Comparison of ENCODE assay signal across 30 cellular contexts in genomic region chr9:132905726-132906125, GRCh38. TPM values are rescaled to one million over a fixed set of nuclear protein-coding genes. Genes with fewer than 3 reads are reported as not detected.
"Had no signal": no experiment of that assay in that cellular context is flagged by ENCODE, and none has a peak within 500 bp of the region (broad histone marks: within the 10 kb centered on the region; RNA-seq: fewer than 3 reads in every experiment).

No MANE protein-coding gene starts in this region.

- H3K27ac Mint-ChIP-seq: naive thymus-derived CD4-positive, alpha-beta T cell; natural killer cell; nephron; progenitor cell of endocrine pancreas; stimulated activated effector memory CD8-positive, alpha-beta T cell treated with anti-CD3 and anti-CD28 coated beads, Interleukin-12 subunit alpha, Interleukin-12 subunit beta, amount 100 ng/mL, for 72 hours; stimulated activated naive B cell treated with anti-CD40 and anti-IgM and Interleukin-4, amounts not matched to agents 10 μg/mL and 1 μg/mL and 100 μg/mL, for 72 hours; stimulated activated naive CD8-positive, alpha-beta T cell treated with anti-CD3 and anti-CD28 coated beads, Interleukin-15, Interleukin-2, amounts not matched to agents 100 ng/mL and 50 ng/mL, for 24 hours; type B pancreatic cell had no signal

- H3K27me3 Mint-ChIP-seq: naive thymus-derived CD4-positive, alpha-beta T cell; progenitor cell of endocrine pancreas; stimulated activated naive B cell treated with anti-CD40 and anti-IgM and Interleukin-4, amounts not matched to agents 10 μg/mL and 1 μg/mL and 100 μg/mL, for 72 hours; stimulated activated naive CD8-positive, alpha-beta T cell treated with anti-CD3 and anti-CD28 coated beads, Interleukin-15, Interleukin-2, amounts not matched to agents 100 ng/mL and 50 ng/mL, for 24 hours; type B pancreatic cell had no signal

- DNase-seq: naive thymus-derived CD4-positive, alpha-beta T cell; natural killer cell; nucleus accumbens; ovary; posterior cingulate gyrus; psoas muscle; right cardiac atrium; right lobe of liver; sigmoid colon; small intestine; stimulated activated CD4-positive, alpha-beta T cell treated with anti-CD3 and anti-CD28 coated beads, Interleukin-15, amount 100 ng/mL, for 24 hours; stimulated activated CD4-positive, alpha-beta T cell treated with anti-CD3 and anti-CD28 coated beads, Interleukin-2, amount 100 ng/mL, for 24 hours; stimulated activated CD4-positive, alpha-beta T cell treated with anti-CD3 and anti-CD28 coated beads, Interleukin-2, amount 100 ng/mL, for 48 hours; stimulated activated CD4-positive, alpha-beta T cell treated with anti-CD3 and anti-CD28 coated beads, Interleukin-4, amount 100 ng/mL, for 24 hours; stimulated activated naive B cell treated with anti-CD40 and anti-IgM and Interleukin-4, amounts not matched to agents 10 μg/mL and 1 μg/mL and 100 μg/mL, for 72 hours; stimulated activated naive CD4-positive, alpha-beta T cell treated with Interleukin-2 at 50 U/mL for 16 hours; stomach; thyroid gland; upper lobe of right lung; uterus had no signal

- H3K4me1 Mint-ChIP-seq: nephron had no signal

- H2AFZ ChIP-seq: parathyroid adenoma had no signal

- H3K9me3 Mint-ChIP-seq: naive thymus-derived CD4-positive, alpha-beta T cell; natural killer cell; nephron; neural crest cell; stimulated activated effector memory CD8-positive, alpha-beta T cell treated with anti-CD3 and anti-CD28 coated beads, Interleukin-12 subunit alpha, Interleukin-12 subunit beta, amount 100 ng/mL, for 72 hours; stimulated activated naive B cell treated with anti-CD40 and anti-IgM and Interleukin-4, amounts not matched to agents 10 μg/mL and 1 μg/mL and 100 μg/mL, for 72 hours; stimulated activated naive CD8-positive, alpha-beta T cell treated with anti-CD3 and anti-CD28 coated beads, Interleukin-15, Interleukin-2, amounts not matched to agents 100 ng/mL and 50 ng/mL, for 24 hours; type B pancreatic cell had no signal

- H3K27me3 ChIP-seq: neutrophil, ovary, right lobe of liver, sigmoid colon, stomach, thyroid gland, tibial nerve, upper lobe of right lung, uterus had no signal

- H3K79me2 ChIP-seq: parathyroid adenoma had no signal

- H3K9ac ChIP-seq: parathyroid adenoma had no signal

- H3K27ac ChIP-seq: neutrophil, ovary, parathyroid adenoma, psoas muscle, right lobe of liver, sigmoid colon, stomach, thoracic aorta, thyroid gland, tibial nerve, upper lobe of right lung, uterus had no signal

- H3K4me1 ChIP-seq: parathyroid adenoma, psoas muscle, right lobe of liver, sigmoid colon, stomach, thyroid gland, upper lobe of right lung, uterus had no signal

- H3K4me3 Mint-ChIP-seq: naive thymus-derived CD4-positive, alpha-beta T cell; natural killer cell; nephron; neural crest cell; stimulated activated effector memory CD8-positive, alpha-beta T cell treated with anti-CD3 and anti-CD28 coated beads, Interleukin-12 subunit alpha, Interleukin-12 subunit beta, amount 100 ng/mL, for 72 hours; stimulated activated naive B cell treated with anti-CD40 and anti-IgM and Interleukin-4, amounts not matched to agents 10 μg/mL and 1 μg/mL and 100 μg/mL, for 72 hours; stimulated activated naive CD8-positive, alpha-beta T cell treated with anti-CD3 and anti-CD28 coated beads, Interleukin-15, Interleukin-2, amounts not matched to agents 100 ng/mL and 50 ng/mL, for 24 hours; type B pancreatic cell had no signal

- H3K9me3 ChIP-seq: neutrophil, ovary, psoas muscle, right lobe of liver, sigmoid colon, stomach, thoracic aorta, thyroid gland, tibial nerve, upper lobe of right lung, uterus had no signal

RNA-seq across cellular contexts. Expression of gene AK8, which starts 27.6 kb away (rescaled TPM):
- total RNA-seq: psoas muscle had no signal
